Comparison of ENCODE assay signal across 16 cellular contexts in the genomic region with DNA sequence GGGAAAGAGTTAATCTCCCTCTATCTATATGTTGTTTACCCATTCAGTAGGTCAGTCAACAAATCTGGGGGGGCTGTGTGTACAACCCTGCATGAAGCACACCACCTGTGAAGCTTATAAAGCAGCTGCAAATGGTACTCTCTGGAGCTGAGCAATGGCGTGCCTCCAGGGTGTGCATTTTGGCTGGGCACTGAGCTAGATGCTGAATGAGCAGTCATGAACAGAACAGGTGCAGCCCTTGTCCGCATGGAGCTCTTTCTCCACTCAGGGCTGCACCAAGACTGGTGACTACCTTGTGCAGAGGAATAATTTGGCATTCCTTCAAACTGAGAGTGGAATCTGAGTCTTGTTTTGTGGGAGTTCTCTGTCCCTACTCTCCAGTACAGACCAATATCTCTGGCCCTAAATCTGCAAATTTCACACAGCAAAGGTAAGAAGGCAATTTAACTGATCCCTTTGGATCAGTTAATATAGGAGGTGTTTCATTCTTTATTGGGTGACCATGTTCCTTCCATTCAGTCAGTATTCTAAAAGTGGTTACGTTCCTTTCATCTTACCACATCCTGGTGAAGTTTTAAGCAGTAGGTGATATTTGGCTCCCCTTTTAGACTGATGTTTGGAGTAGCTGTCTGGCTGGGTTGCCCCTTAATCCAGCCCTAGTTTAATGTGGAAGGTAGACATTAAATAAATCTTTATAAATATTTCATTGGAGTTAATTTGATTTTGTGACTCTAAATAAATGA.
DNase-seq lines count a peak whose midpoint lies in the region; ATAC-seq lines count a peak whose summit lies in the region.
"Had no signal": no experiment of that assay in that cellular context is flagged by ENCODE, and none has a peak within 500 bp of the region (broad histone marks: within the 10 kb centered on the region; RNA-seq: fewer than 3 reads in every experiment).

No MANE protein-coding gene starts in this region.

- H3K36me3 Mint-ChIP-seq in activated CD8-positive, alpha-beta memory T cell treated with anti-CD3 and anti-CD28 coated beads, Interleukin-2, amount 10 ng/mL, durations not matched to agents 7 days and 5 days, result no peaks in the 10 kb centered on the region
- H3K36me3 Mint-ChIP-seq in T-helper 17 cell (ENCODE audit: low read depth), result peaks cover 2% of the 10 kb centered on the region
- no peaks in the 10 kb centered on the region for H3K36me3 Mint-ChIP-seq in immature natural killer cell

- peak; percentile 70 for ATAC-seq in activated CD8-positive, alpha-beta memory T cell treated with anti-CD3 and anti-CD28 coated beads, Interleukin-2, amount 10 ng/mL, durations not matched to agents 7 days and 5 days
- ATAC-seq in T-helper 17 cell, result peak; percentile 69
- peak; percentile 29 for ATAC-seq in stimulated activated naive CD8-positive, alpha-beta T cell treated with anti-CD3 and anti-CD28 coated beads, Interleukin-15, Interleukin-2, amounts not matched to agents 100 U/mL and 50 U/mL, for 24 hours
- ATAC-seq in HG02981 (IDR thresholded peaks at IDR 0.05; ENCODE audit: unreplicated experiment), result no peak
- ATAC-seq in left cardiac atrium, result no peak
- ATAC-seq: A549, gastrocnemius medialis, psoas muscle had no signal

- CTCF ChIA-PET in activated CD8-positive, alpha-beta memory T cell treated with anti-CD3 and anti-CD28 coated beads, Interleukin-2, amount 10 ng/mL, durations not matched to agents 7 days and 5 days (lab: Charles Lee), result interaction anchor here (1.1 to 1.8 kb wide), 4 partner anchors 99 to 695 kb away, joined by 3 to 6 read pairs (median 4); no protein-coding TSS in a partner anchor

- peaks cover 19% of the 10 kb centered on the region for H3K4me1 Mint-ChIP-seq in activated CD8-positive, alpha-beta memory T cell treated with anti-CD3 and anti-CD28 coated beads, Interleukin-2, amount 10 ng/mL, durations not matched to agents 7 days and 5 days
- H3K4me1 Mint-ChIP-seq in T-helper 17 cell (peaks cover 15% of the 10 kb centered on the region), immature natural killer cell (peaks cover 15 to 24% of the 10 kb centered on the region in 2 donors)

- intact Hi-C loops in left cardiac atrium (cut with DNase I), result loop anchor here in 1 of 2 donors (5.0 kb wide), 1 partner anchor 248 kb away; no protein-coding TSS in a partner anchor

- H3K9me3 ChIP-seq in T-helper 17 cell (ENCODE audit: control insufficient read depth, low read length, poor library complexity, severe bottlenecking), result no peaks in the 10 kb centered on the region
- H3K9me3 ChIP-seq: A549, gastrocnemius medialis, psoas muscle, tibial artery had no signal

- no peak for DNase-seq in activated CD8-positive, alpha-beta memory T cell treated with anti-CD3 and anti-CD28 coated beads, Interleukin-2, amount 10 ng/mL, durations not matched to agents 7 days and 5 days
- no peak for DNase-seq in activated CD8-positive, alpha-beta memory T cell treated with anti-CD3 and anti-CD28 coated beads, Interleukin-2, amount 50 U/mL, for 48 hours
- DNase-seq in T-helper 17 cell, result no peak
- DNase-seq in immature natural killer cell, result peak; percentile 12 to 19 (median 15)
- no peak for DNase-seq in stimulated activated naive CD8-positive, alpha-beta T cell treated with anti-CD3 and anti-CD28 coated beads, Interleukin-15, Interleukin-2, amounts not matched to agents 100 U/mL and 50 U/mL, for 24 hours
- DNase-seq in iPS-NIHi7 (ENCODE audit: extremely low spot score), result no peak
- no peak for DNase-seq in left cardiac atrium
- DNase-seq: activated CD4-positive, alpha-beta T cell treated with anti-CD3 and anti-CD28 coated beads for 1 hour; AML-193; gastrocnemius medialis; mesendoderm; occipital lobe; psoas muscle; tibial artery had no signal

- no peaks in the 10 kb centered on the region for H3K9me3 Mint-ChIP-seq in activated CD8-positive, alpha-beta memory T cell treated with anti-CD3 and anti-CD28 coated beads, Interleukin-2, amount 10 ng/mL, durations not matched to agents 7 days and 5 days (ENCODE audit: low read depth)
- H3K9me3 Mint-ChIP-seq in immature natural killer cell, result peaks cover 0 to 2% (median 0%) of the 10 kb centered on the region in 6 donors

- H3K27ac Mint-ChIP-seq in activated CD8-positive, alpha-beta memory T cell treated with anti-CD3 and anti-CD28 coated beads, Interleukin-2, amount 10 ng/mL, durations not matched to agents 7 days and 5 days, result peak overlapping the region; percentile 47
- no peak overlapping the region for H3K27ac Mint-ChIP-seq in T-helper 17 cell
- peak overlapping the region in 1 of 6 donors; percentile 12 for H3K27ac Mint-ChIP-seq in immature natural killer cell

- peak overlapping the region; percentile 44 for H3K4me3 Mint-ChIP-seq in activated CD8-positive, alpha-beta memory T cell treated with anti-CD3 and anti-CD28 coated beads, Interleukin-2, amount 10 ng/mL, durations not matched to agents 7 days and 5 days
- H3K4me3 Mint-ChIP-seq in T-helper 17 cell, result peak overlapping the region; percentile 77
- peak overlapping the region in 1 of 5 donors; percentile 14 for H3K4me3 Mint-ChIP-seq in immature natural killer cell

- H3K27me3 Mint-ChIP-seq in activated CD8-positive, alpha-beta memory T cell treated with anti-CD3 and anti-CD28 coated beads, Interleukin-2, amount 10 ng/mL, durations not matched to agents 7 days and 5 days, result peaks cover 11% of the 10 kb centered on the region
- peaks cover 8% of the 10 kb centered on the region for H3K27me3 Mint-ChIP-seq in T-helper 17 cell
- peaks cover 0 to 3% (median 2%) of the 10 kb centered on the region in 3 donors for H3K27me3 Mint-ChIP-seq in immature natural killer cell (ENCODE audit: low read depth in 3 of 3)

Comparison
In these comparisons a context has a peak if more than half of its experiments do, and no peak if none do; other contexts are left out.
1. ATAC-seq: peak in activated CD8-positive, alpha-beta memory T cell treated with anti-CD3 and anti-CD28 coated beads, Interleukin-2, amount 10 ng/mL, durations not matched to agents 7 days and 5 days (single experiment), T-helper 17 cell (single experiment) and stimulated activated naive CD8-positive, alpha-beta T cell treated with anti-CD3 and anti-CD28 coated beads, Interleukin-15, Interleukin-2, amounts not matched to agents 100 U/mL and 50 U/mL, for 24 hours (single experiment); none in HG02981 (single experiment) and left cardiac atrium (0 of 2).
2. DNase-seq: peak in immature natural killer cell (3 of 3); none in activated CD8-positive, alpha-beta memory T cell treated with anti-CD3 and anti-CD28 coated beads, Interleukin-2, amount 10 ng/mL, durations not matched to agents 7 days and 5 days (single experiment), activated CD8-positive, alpha-beta memory T cell treated with anti-CD3 and anti-CD28 coated beads, Interleukin-2, amount 50 U/mL, for 48 hours (single experiment), T-helper 17 cell (0 of 3), stimulated activated naive CD8-positive, alpha-beta T cell treated with anti-CD3 and anti-CD28 coated beads, Interleukin-15, Interleukin-2, amounts not matched to agents 100 U/mL and 50 U/mL, for 24 hours (single experiment), iPS-NIHi7 (single experiment) and left cardiac atrium (single experiment).